ENCODE assay signal across 1 cellular context in genomic region chr14:74905595-74906142, GRCh38.
TF ChIP-seq lines count a peak whose summit lies in the region.

No MANE protein-coding gene starts in this region.

TF ChIP-seq in HEK293, 187 proteins besides CTCF, POLR2A, EP300 and RAD21 (continued from another document):
- TF ChIP-seq, protein P1, sequence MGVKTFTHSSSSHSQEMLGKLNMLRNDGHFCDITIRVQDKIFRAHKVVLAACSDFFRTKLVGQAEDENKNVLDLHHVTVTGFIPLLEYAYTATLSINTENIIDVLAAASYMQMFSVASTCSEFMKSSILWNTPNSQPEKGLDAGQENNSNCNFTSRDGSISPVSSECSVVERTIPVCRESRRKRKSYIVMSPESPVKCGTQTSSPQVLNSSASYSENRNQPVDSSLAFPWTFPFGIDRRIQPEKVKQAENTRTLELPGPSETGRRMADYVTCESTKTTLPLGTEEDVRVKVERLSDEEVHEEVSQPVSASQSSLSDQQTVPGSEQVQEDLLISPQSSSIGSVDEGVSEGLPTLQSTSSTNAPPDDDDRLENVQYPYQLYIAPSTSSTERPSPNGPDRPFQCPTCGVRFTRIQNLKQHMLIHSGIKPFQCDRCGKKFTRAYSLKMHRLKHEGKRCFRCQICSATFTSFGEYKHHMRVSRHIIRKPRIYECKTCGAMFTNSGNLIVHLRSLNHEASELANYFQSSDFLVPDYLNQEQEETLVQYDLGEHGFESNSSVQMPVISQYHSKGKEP (tag by site-specific recombination; IDR thresholded peaks at IDR 0.05) = no peak
- TF ChIP-seq ZNF600 (tag by site-specific recombination; IDR thresholded peaks at IDR 0.05) (peak; percentile 74), WT1 (tag by site-specific recombination; IDR thresholded peaks at IDR 0.05) (no peak), ZNF473 (tag by site-specific recombination; IDR thresholded peaks at IDR 0.05) (no peak), KLF10 (tag by site-specific recombination; IDR thresholded peaks at IDR 0.05) (no peak)
